ENCODE assay signal across 16 cellular contexts in the genomic region with DNA sequence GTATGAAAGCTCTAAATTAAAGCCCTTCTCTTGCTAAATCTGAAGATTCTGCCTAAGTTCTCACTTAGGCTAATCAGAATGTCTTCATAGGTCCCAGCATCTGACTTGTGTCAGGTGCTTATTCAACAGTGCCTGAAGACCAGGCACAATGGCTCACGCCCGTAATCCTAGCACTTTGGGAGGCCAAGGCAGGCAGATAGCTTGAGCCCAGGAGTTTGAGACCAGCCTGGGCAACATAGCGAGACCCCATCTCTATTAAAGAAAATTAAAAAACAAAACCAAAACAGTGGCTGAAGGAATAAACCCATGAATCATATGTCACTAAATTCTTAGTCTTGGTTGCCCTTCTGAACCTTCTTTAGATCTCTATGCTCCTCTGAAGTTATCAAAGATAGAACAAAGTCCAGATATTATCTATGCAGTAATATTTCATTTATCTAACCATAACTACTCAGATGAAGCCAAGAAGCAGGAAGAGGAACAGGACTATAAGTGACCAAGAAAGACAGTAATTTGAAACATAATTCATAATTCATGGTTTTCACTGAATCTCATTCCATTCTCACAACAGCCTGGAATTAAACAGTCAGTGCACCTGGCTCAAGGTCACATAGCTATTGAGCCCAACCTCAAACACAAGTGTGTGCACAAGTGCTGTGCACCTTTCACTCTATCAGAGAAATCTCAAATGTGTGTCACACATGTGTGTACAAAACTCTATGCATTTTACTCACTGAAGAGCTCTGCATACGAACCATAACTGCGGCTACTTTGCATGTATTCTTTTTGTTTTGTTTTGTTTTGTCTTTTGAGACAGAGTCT. TPM values are rescaled to one million over a fixed set of nuclear protein-coding genes. Genes with fewer than 3 reads are reported as not detected.
"Had no signal": no experiment of that assay in that cellular context is flagged by ENCODE, and none has a peak within 500 bp of the region (broad histone marks: within the 10 kb centered on the region; RNA-seq: fewer than 3 reads in every experiment).

No MANE protein-coding gene starts in this region.

- FAIRE-seq: colon, endothelial cell of umbilical vein had no signal

- ATAC-seq: body of pancreas; naive thymus-derived CD4-positive, alpha-beta T cell had no signal

- H3K4me3 ChIP-seq: body of pancreas, lung, ovary, tibial artery had no signal

- H3K27ac Mint-ChIP-seq: activated CD4-positive, alpha-beta T cell treated with anti-CD3 and anti-CD28 coated beads, Interleukin-2, amount 10 ng/mL, durations not matched to agents 7 days and 5 days; activated naive CD8-positive, alpha-beta T cell; naive thymus-derived CD4-positive, alpha-beta T cell; T-helper 2 cell treated with Interferon-gamma antibody and Interleukin-4, amounts not matched to agents 5 μg/mL and 100 μg/mL, for 36 hours had no signal

- H3K36me3 ChIP-seq: ovary, tibial artery had no signal

- H3K27ac ChIP-seq: ovary, tibial artery had no signal

- H3K9me3 ChIP-seq: body of pancreas, ovary, tibial artery had no signal

- H3K36me3 Mint-ChIP-seq: activated naive CD8-positive, alpha-beta T cell; naive thymus-derived CD4-positive, alpha-beta T cell had no signal

- H3K4me1 ChIP-seq: tibial artery had no signal

- H3K4me3 Mint-ChIP-seq: activated CD4-positive, alpha-beta T cell treated with anti-CD3 and anti-CD28 coated beads, Interleukin-2, amount 10 ng/mL, durations not matched to agents 7 days and 5 days; activated naive CD8-positive, alpha-beta T cell; naive thymus-derived CD4-positive, alpha-beta T cell; T-helper 2 cell treated with Interferon-gamma antibody and Interleukin-4, amounts not matched to agents 5 μg/mL and 100 μg/mL, for 36 hours had no signal

- H3K9me3 Mint-ChIP-seq: activated CD4-positive, alpha-beta T cell treated with anti-CD3 and anti-CD28 coated beads, Interleukin-2, amount 10 ng/mL, durations not matched to agents 7 days and 5 days; T-helper 2 cell treated with Interferon-gamma antibody and Interleukin-4, amounts not matched to agents 5 μg/mL and 100 μg/mL, for 36 hours had no signal

- H3K27me3 ChIP-seq: body of pancreas, ovary, tibial artery had no signal

- DNase-seq: activated CD4-positive, alpha-beta T cell treated with anti-CD3 and anti-CD28 coated beads, Interleukin-2, amount 10 ng/mL, durations not matched to agents 7 days and 5 days; activated CD8-positive, alpha-beta memory T cell treated with anti-CD3 and anti-CD28 coated beads for 24 hours; activated gamma-delta T cell treated with Interleukin-2 at 50 U/mL for 16 hours; amniotic stem cell; body of pancreas; caudate nucleus; foreskin melanocyte; naive thymus-derived CD4-positive, alpha-beta T cell; ovary; stimulated activated naive CD4-positive, alpha-beta T cell; tibial artery had no signal

- H3K27me3 Mint-ChIP-seq: activated naive CD8-positive, alpha-beta T cell had no signal

RNA-seq across cellular contexts. Expression of a gene that starts 27.8 kb away (rescaled TPM):
- polyA plus RNA-seq: naive thymus-derived CD4-positive, alpha-beta T cell had no signal
